In genomic region chr5:65734196-65734595, GRCh38 we compare ENCODE assay signal across 2 cellular contexts.
TF ChIP-seq lines count a peak whose summit lies in the region.

No MANE protein-coding gene starts in this region.

TF ChIP-seq in endothelial cell of umbilical vein, 7 proteins besides CTCF, POLR2A, EP300 and RAD21:
- peak; percentile 13 for TF ChIP-seq MAX (IDR thresholded peaks at IDR 0.05; ENCODE audit: insufficient read depth, insufficient read length)

TF ChIP-seq in HepG2, 621 proteins besides CTCF, POLR2A, EP300 and RAD21:
- peak; percentile 53 to 74; a peak in 3 of 4 replicates for TF ChIP-seq MAFK (conservative IDR thresholded peaks at IDR 0.05 in 1 of 2, IDR thresholded peaks at IDR 0.05 in 1 of 2; ENCODE audit: low read length in 2 of 2)
- TF ChIP-seq MAFF (IDR thresholded peaks at IDR 0.05; ENCODE audit: low read depth, low read length): peak; percentile 58
